22 cellular contexts compared by ENCODE assay signal in genomic region chr6:74253261-74253660, GRCh38.
DNase-seq lines count a peak whose midpoint lies in the region; ATAC-seq and TF ChIP-seq lines count a peak whose summit lies in the region.
"Had no signal": no experiment of that assay in that cellular context is flagged by ENCODE, and none has a peak within 500 bp of the region (broad histone marks: within the 10 kb centered on the region; RNA-seq: fewer than 3 reads in every experiment).

No MANE protein-coding gene starts in this region.

- no peaks in the 10 kb centered on the region for H3K36me3 ChIP-seq in IMR-90 (ENCODE audit: control insufficient read depth, insufficient read depth, low read length)
- H3K36me3 ChIP-seq in PC-3 (ENCODE audit: low read depth, low read length), result no peaks in the 10 kb centered on the region
- H3K36me3 ChIP-seq in trophoblast cell (ENCODE audit: control insufficient read depth in 1 of 2, insufficient read depth in 2 of 2, low read length in 2 of 2), result no peaks in the 10 kb centered on the region
- H3K36me3 ChIP-seq: BE2C, BLaER1 had no signal

- H3K9me1 ChIP-seq in IMR-90 (ENCODE audit: insufficient read depth, low read length), result 0 out of 2 replicates have a peak, but pooled peaks cover 2% of the 10 kb centered on the region

- in situ Hi-C loops in IMR-90 (cut with MboI; ENCODE audit: low sequenced_read_pairs), result no loop called here

- WGBS in IMR-90 (ENCODE audit: extremely low coverage in 2 of 2, insufficient read length in 1 of 2), 2 experiments, result 100% methylated on average over 1 of the region's 2 CpGs; no CpG with 5 or more reads in 1 of the 2 experiments
- no CpG with 5 or more reads among the region's 2 CpGs for WGBS in trophoblast cell (ENCODE audit: extremely low coverage, insufficient coverage, insufficient read length)

- ATAC-seq in IMR-90 (ENCODE audit: low read depth) (no peak), PC-3 (no peak)
- ATAC-seq: GM12878 had no signal

- peak overlapping the region; percentile 85; the same call in 1 of the 2 replicates for H2BK120ac ChIP-seq in IMR-90 (ENCODE audit: low read depth, low read length)
- H2BK120ac ChIP-seq in trophoblast cell (ENCODE audit: insufficient read depth, low read length, poor library complexity), result no peak overlapping the region

- no peak for DNase-seq in IMR-90
- peak; percentile 66 for DNase-seq in PC-3
- DNase-seq in trophoblast cell, result peak; percentile 26 to 58
- no peak for DNase-seq in OCI-M2 (lab: John Stamatoyannopoulos, UW; ENCODE audit: unreplicated experiment)
- DNase-seq in iPS-NIHi7 (ENCODE audit: extremely low spot score), result no peak
- DNase-seq: 8988T; ACHN; BE2C; C1 segment of cervical spinal cord; CD4-positive, alpha-beta memory T cell; CD4-positive, CD25-positive, alpha-beta regulatory T cell; CD8-positive, alpha-beta memory T cell; COR-L47; DMS 273 treated with DMSO at 0.1 percent for 48 hours; DMS153; DMS53; DMS79; DND-41; EL; GDM1 had no signal

- H3K4ac ChIP-seq in IMR-90 (ENCODE audit: low read depth, low read length) (peak overlapping the region; percentile 70; the same call in 1 of the 2 replicates), trophoblast cell (ENCODE audit: low read depth, low read length) (no peak overlapping the region)

- dilution Hi-C loops in IMR-90 (cut with HindIII; ENCODE audit: low sequenced_read_pairs, unreplicated experiment), result no loop called here

- H2AK9ac ChIP-seq in IMR-90 (replicated peaks; ENCODE audit: low read depth, low read length, poor library complexity), result no peak overlapping the region

- TF ChIP-seq CTCF in IMR-90 (conservative IDR thresholded peaks at IDR 0.05; ENCODE audit: low read depth, low read length), result no peak
- TF ChIP-seq CTCF in PC-3 (conservative IDR thresholded peaks at IDR 0.05; ENCODE audit: low read depth, low read length), result no peak

- no peak overlapping the region for H2BK12ac ChIP-seq in trophoblast cell (ENCODE audit: low read length)

- H4K20me1 ChIP-seq in IMR-90 (ENCODE audit: insufficient read depth, low read length), result no peaks in the 10 kb centered on the region
- no peaks in the 10 kb centered on the region for H4K20me1 ChIP-seq in PC-3 (ENCODE audit: low read length)
- H4K20me1 ChIP-seq: BLaER1 had no signal

- peak overlapping the region; percentile 89 for H2BK20ac ChIP-seq in IMR-90 (ENCODE audit: low read depth, low read length)

- no peaks in the 10 kb centered on the region for H3F3A ChIP-seq in PC-3 (ENCODE audit: low read length, unreplicated experiment)

- peak overlapping the region; percentile 70; the same call in 1 of the 2 replicates for H3K18ac ChIP-seq in IMR-90 (ENCODE audit: low read depth, low read length)
- no peak overlapping the region for H3K18ac ChIP-seq in trophoblast cell (ENCODE audit: low read length)

- H4K91ac ChIP-seq in IMR-90 (ENCODE audit: insufficient read depth, low read depth, low read length) (0 out of 2 replicates have a peak overlapping the region, but pooled peaks have one; percentile 8), trophoblast cell (ENCODE audit: low read depth, low read length) (no peak overlapping the region)

- no peak overlapping the region for H4K12ac ChIP-seq in trophoblast cell (ENCODE audit: low read depth, low read length)

- no peaks in the 10 kb centered on the region for H3K79me2 ChIP-seq in PC-3 (ENCODE audit: low read length)
- no peaks in the 10 kb centered on the region for H3K79me2 ChIP-seq in trophoblast cell (ENCODE audit: control insufficient read depth, insufficient read depth, low read length, poor library complexity)

- no peak overlapping the region for H3K4me2 ChIP-seq in IMR-90 (ENCODE audit: low read depth, low read length)
- peak overlapping the region; percentile 39; the same call in 1 of the 2 replicates for H3K4me2 ChIP-seq in PC-3 (ENCODE audit: low read length)
- no peak overlapping the region for H3K4me2 ChIP-seq in trophoblast cell (ENCODE audit: low read length)
- H3K4me2 ChIP-seq: BLaER1 had no signal

- H3K56ac ChIP-seq in IMR-90 (ENCODE audit: extremely low read depth, insufficient read depth, low read length), result 0 out of 2 replicates have a peak overlapping the region, but pooled peaks have one; percentile 26

- no peaks in the 10 kb centered on the region for H3K9me2 ChIP-seq in PC-3 (replicated peaks; ENCODE audit: low read length)

- CTCF ChIA-PET in IMR-90 (lab: Yijun Ruan, JAX) (no interaction called here), PC-3 (lab: Charles Lee) (interaction anchor here (0.6 kb wide), 1 partner anchor 27 kb away, joined by 4 read pairs; no protein-coding TSS in a partner anchor)

- BruUV-seq in IMR-90 (replicated peaks; lab: Mats Ljungman, UMichigan) (no TSS peak), PC-3 (replicated peaks; lab: Mats Ljungman, UMichigan) (no TSS peak)

- no peak overlapping the region for H2AFZ ChIP-seq in IMR-90 (replicated peaks; ENCODE audit: low read length, poor library complexity)
- no peak overlapping the region for H2AFZ ChIP-seq in PC-3 (ENCODE audit: low read length)
- H2AFZ ChIP-seq in trophoblast cell (ENCODE audit: insufficient read depth, low read length, poor library complexity), result no peak overlapping the region

- H2BK15ac ChIP-seq in IMR-90 (ENCODE audit: low read depth, low read length), result no peak overlapping the region

- peaks cover 11% of the 10 kb centered on the region for H3K4me1 ChIP-seq in IMR-90 (ENCODE audit: control insufficient read depth, insufficient read depth, low read length)
- H3K4me1 ChIP-seq in PC-3 (ENCODE audit: insufficient read depth, low read length), result peaks cover 40% of the 10 kb centered on the region
- H3K4me1 ChIP-seq in trophoblast cell (ENCODE audit: control insufficient read depth in 1 of 2, insufficient read depth in 2 of 2, low read length in 2 of 2), result no peaks in the 10 kb centered on the region
- H3K4me1 ChIP-seq: BE2C, BLaER1 had no signal

- H2BK5ac ChIP-seq in IMR-90 (ENCODE audit: low read depth, low read length, poor library complexity, severe bottlenecking) (no peak overlapping the region), trophoblast cell (ENCODE audit: low read depth, low read length, poor library complexity) (no peak overlapping the region)

- no peaks in the 10 kb centered on the region for H3K9me3 ChIP-seq in IMR-90 (ENCODE audit: control insufficient read depth, insufficient read depth, low read length)
- no peaks in the 10 kb centered on the region for H3K9me3 ChIP-seq in PC-3 (ENCODE audit: low read length)
- no peaks in the 10 kb centered on the region for H3K9me3 ChIP-seq in trophoblast cell (ENCODE audit: insufficient read depth, low read depth, low read length)
- H3K9me3 ChIP-seq: BE2C had no signal

- H4K8ac ChIP-seq in IMR-90 (ENCODE audit: low read depth in 2 of 2, low read length in 2 of 2), result peak overlapping the region in 1 of 2 experiments; percentile 54; a peak in 1 of 4 replicates
- H4K8ac ChIP-seq in trophoblast cell (ENCODE audit: low read depth, low read length), result no peak overlapping the region

- H3K9ac ChIP-seq in IMR-90 (ENCODE audit: low read depth, low read length), result no peak overlapping the region
- H3K9ac ChIP-seq in PC-3 (ENCODE audit: low read length), result no peak overlapping the region
- no peak overlapping the region for H3K9ac ChIP-seq in trophoblast cell (ENCODE audit: low read length)
- H3K9ac ChIP-seq: BLaER1 had no signal

- H3K4me3 ChIP-seq in IMR-90 (ENCODE audit: insufficient read depth, low read depth, low read length) (no peak overlapping the region), PC-3 (ENCODE audit: low read length) (no peak overlapping the region), trophoblast cell (ENCODE audit: low read depth, low read length) (no peak overlapping the region)
- H3K4me3 ChIP-seq: BLaER1, GM12878 had no signal

- POLR2A ChIA-PET in IMR-90 (lab: Charles Lee; ENCODE audit: unreplicated experiment) (no interaction called here), PC-3 (lab: Charles Lee; ENCODE audit: unreplicated experiment) (no interaction called here)

- H3K23ac ChIP-seq in IMR-90 (ENCODE audit: low read depth, low read length), result no peak overlapping the region
- H3K23ac ChIP-seq in trophoblast cell (ENCODE audit: low read length), result no peak overlapping the region

- TF ChIP-seq POLR2A in IMR-90 (IDR thresholded peaks at IDR 0.05; ENCODE audit: low read depth, low read length), result no peak

- no peaks in the 10 kb centered on the region; a peak in 1 of 4 replicates for H3K79me1 ChIP-seq in IMR-90 (ENCODE audit: low read depth in 1 of 2, low read length in 2 of 2)
- H3K79me1 ChIP-seq in trophoblast cell (ENCODE audit: low read length), result no peaks in the 10 kb centered on the region

- no peak overlapping the region for H2AK5ac ChIP-seq in IMR-90 (ENCODE audit: low read depth, low read length)
- no peak overlapping the region for H2AK5ac ChIP-seq in trophoblast cell (ENCODE audit: low read length)

- no peak for TF ChIP-seq RAD21 in IMR-90 (IDR thresholded peaks at IDR 0.05; ENCODE audit: low read length)

- no peak overlapping the region for H4K5ac ChIP-seq in IMR-90 (ENCODE audit: low read depth, low read length)

- H3K27me3 ChIP-seq in IMR-90 (ENCODE audit: control insufficient read depth, insufficient read depth, low read length) (no peaks in the 10 kb centered on the region), PC-3 (ENCODE audit: low read length) (no peaks in the 10 kb centered on the region), trophoblast cell (ENCODE audit: insufficient read depth, low read length) (no peaks in the 10 kb centered on the region)
- H3K27me3 ChIP-seq: BE2C, BLaER1 had no signal

- H3K14ac ChIP-seq in IMR-90 (replicated peaks; ENCODE audit: low read depth, low read length) (no peak overlapping the region; the same call in 1 of the 2 replicates), trophoblast cell (ENCODE audit: low read length) (no peak overlapping the region)

- intact Hi-C loops in IMR-90 (cut with micrococcal nuclease) (loop anchor here (5.0 kb wide), 1 partner anchor 34 kb away; no protein-coding TSS in a partner anchor), PC-3 (cut with micrococcal nuclease) (no loop called here)

- H3K27ac ChIP-seq in IMR-90 (ENCODE audit: insufficient read depth, low read length) (no peak overlapping the region), PC-3 (ENCODE audit: low read length) (peak overlapping the region; percentile 39), trophoblast cell (ENCODE audit: low read depth, low read length) (no peak overlapping the region)
- H3K27ac ChIP-seq: BLaER1 had no signal

TF ChIP-seq in IMR-90, 13 proteins besides CTCF, POLR2A, EP300 and RAD21:
- no peak for TF ChIP-seq MAZ (IDR thresholded peaks at IDR 0.05; ENCODE audit: borderline replicate concordance, low read depth, low read length)
TF ChIP-seq in IMR-90: peak in this region for 0.

Comparison
In these comparisons a context has a peak if more than half of its experiments do, and no peak if none do; other contexts are left out.
1. DNase-seq: peak in PC-3 (single experiment) and trophoblast cell (2 of 2); none in IMR-90 (single experiment), OCI-M2 (single experiment) and iPS-NIHi7 (single experiment).